ENCODE assay signal across 7 cellular contexts in the genomic region with DNA sequence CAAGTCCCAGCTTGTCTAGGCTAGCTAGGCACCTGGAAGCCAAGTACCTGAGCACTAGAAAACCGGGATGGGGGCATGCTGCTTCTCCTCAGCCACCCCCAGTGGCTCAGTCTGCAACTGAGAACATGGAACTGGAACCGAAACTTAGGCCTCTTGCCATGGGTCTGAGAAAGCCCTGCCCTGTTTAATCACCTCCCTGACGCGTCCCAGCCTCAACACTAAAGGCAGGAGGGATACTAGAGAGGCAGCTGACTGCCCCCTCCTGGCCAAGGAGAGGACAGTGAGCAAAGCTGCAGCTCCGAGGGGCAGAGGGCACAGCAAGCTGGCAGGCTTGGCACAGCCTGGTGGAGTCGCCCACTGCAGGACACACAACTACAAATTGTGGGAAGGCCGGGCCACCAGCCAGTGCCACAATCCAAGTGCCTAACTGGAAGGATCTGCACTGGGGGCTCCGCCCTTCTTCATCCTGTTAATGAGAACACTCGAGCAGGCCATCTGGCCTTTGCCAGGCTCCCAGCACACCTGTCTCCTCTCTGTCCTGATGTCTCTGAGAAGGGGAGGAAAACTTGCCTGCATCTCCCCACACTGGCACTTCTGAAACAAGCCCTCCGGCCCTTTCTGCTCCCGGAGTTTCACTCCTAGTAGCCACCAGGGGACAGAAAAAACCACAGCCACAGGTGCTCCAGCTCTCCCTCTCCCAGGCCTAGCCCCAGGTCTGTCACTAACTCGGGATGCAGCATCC. TPM values are rescaled to one million over a fixed set of nuclear protein-coding genes. Genes with fewer than 3 reads are reported as not detected.
DNase-seq lines count a peak whose midpoint lies in the region; ATAC-seq, FAIRE-seq and TF ChIP-seq lines count a peak whose summit lies in the region.

No MANE protein-coding gene starts in this region.

- FAIRE-seq in small intestine (lab: Jason Lieb, UNC), result no peak

- H3K9me3 ChIP-seq in small intestine (ENCODE audit: control insufficient read depth, low read depth), result no peaks in the 10 kb centered on the region

- no peaks in the 10 kb centered on the region for H3K27me3 ChIP-seq in small intestine (ENCODE audit: control insufficient read depth in 2 of 2, insufficient read depth in 2 of 2, low read length in 2 of 2)

- H3K4me1 ChIP-seq in small intestine (ENCODE audit: control insufficient read depth in 2 of 2, insufficient read depth in 1 of 2, low read depth in 1 of 2, low read length in 1 of 2), result peaks cover 4 to 5% of the 10 kb centered on the region in 2 donors

- intact Hi-C loops in activated T-helper 1 cell treated with anti-CD3 and anti-CD28 coated beads, Interleukin-12 subunit alpha, Interleukin-12 subunit beta, Interleukin-2, Interleukin-4 antibody, amounts not matched to agents 30 ng/mL and 10 ng/mL and 1 ng/mL, durations not matched to agents 14 hours and 24 hours and 36 hours (cut with micrococcal nuclease), result loop anchor here (1.0 to 10.0 kb wide), 4 partner anchors 205 to 497 kb away; no protein-coding TSS in a partner anchor

- peak overlapping the region; percentile 49 to 66 for H3K27ac ChIP-seq in small intestine (ENCODE audit: low read depth in 1 of 2, low read length in 1 of 2)

- H3K36me3 ChIP-seq in small intestine (ENCODE audit: control insufficient read depth in 2 of 2, insufficient read depth in 2 of 2, low read length in 2 of 2), result no peaks in the 10 kb centered on the region

- no peaks in the 10 kb centered on the region for H3K36me3 Mint-ChIP-seq in activated T-helper 1 cell treated with anti-CD3 and anti-CD28 coated beads, Interleukin-12 subunit alpha, Interleukin-12 subunit beta, Interleukin-2, Interleukin-4 antibody, amounts not matched to agents 30 ng/mL and 10 ng/mL and 1 ng/mL, durations not matched to agents 14 hours and 24 hours and 36 hours (ENCODE audit: low read depth)

- DNase-seq in GM12864 (ENCODE audit: low read depth), result peak; percentile 52
- peak; percentile 67 for DNase-seq in NCI-H446 treated with DMSO at 0.1 percent for 48 hours (lab: John Stamatoyannopoulos, UW)
- DNase-seq in activated T-helper 1 cell treated with anti-CD3 and anti-CD28 coated beads, Interleukin-12 subunit alpha, Interleukin-12 subunit beta, Interleukin-2, Interleukin-4 antibody, amounts not matched to agents 30 ng/mL and 10 ng/mL and 1 ng/mL, durations not matched to agents 14 hours and 24 hours and 36 hours (ENCODE audit: low spot score), result peak; percentile 20
- peak; percentile 58 for DNase-seq in globus pallidus (ENCODE audit: low spot score)
- DNase-seq in small intestine, result peak; percentile 93

- ATAC-seq in HG02763 (IDR thresholded peaks at IDR 0.05; ENCODE audit: unreplicated experiment) (peak; percentile 63), GM21737 (IDR thresholded peaks at IDR 0.05; ENCODE audit: unreplicated experiment) (no peak)

- H3K4me3 Mint-ChIP-seq in activated T-helper 1 cell treated with anti-CD3 and anti-CD28 coated beads, Interleukin-12 subunit alpha, Interleukin-12 subunit beta, Interleukin-2, Interleukin-4 antibody, amounts not matched to agents 30 ng/mL and 10 ng/mL and 1 ng/mL, durations not matched to agents 14 hours and 24 hours and 36 hours, result no peak overlapping the region

- H3K27ac Mint-ChIP-seq in activated T-helper 1 cell treated with anti-CD3 and anti-CD28 coated beads, Interleukin-12 subunit alpha, Interleukin-12 subunit beta, Interleukin-2, Interleukin-4 antibody, amounts not matched to agents 30 ng/mL and 10 ng/mL and 1 ng/mL, durations not matched to agents 14 hours and 24 hours and 36 hours, result no peak overlapping the region

- peak; percentile 72 for TF ChIP-seq CTCF in GM12864 (IDR thresholded peaks at IDR 0.05; ENCODE audit: low read depth, low read length, missing control alignments)

- no peaks in the 10 kb centered on the region for H3K9me3 Mint-ChIP-seq in activated T-helper 1 cell treated with anti-CD3 and anti-CD28 coated beads, Interleukin-12 subunit alpha, Interleukin-12 subunit beta, Interleukin-2, Interleukin-4 antibody, amounts not matched to agents 30 ng/mL and 10 ng/mL and 1 ng/mL, durations not matched to agents 14 hours and 24 hours and 36 hours

- H3K4me3 ChIP-seq in GM12864 (ENCODE audit: low read depth, low read length), result no peak overlapping the region
- H3K4me3 ChIP-seq in small intestine (ENCODE audit: low read depth in 1 of 2, low read length in 2 of 2), result no peak overlapping the region

- no peaks in the 10 kb centered on the region for H3K27me3 Mint-ChIP-seq in activated T-helper 1 cell treated with anti-CD3 and anti-CD28 coated beads, Interleukin-12 subunit alpha, Interleukin-12 subunit beta, Interleukin-2, Interleukin-4 antibody, amounts not matched to agents 30 ng/mL and 10 ng/mL and 1 ng/mL, durations not matched to agents 14 hours and 24 hours and 36 hours (ENCODE audit: insufficient read depth)

- H3K4me1 Mint-ChIP-seq in activated T-helper 1 cell treated with anti-CD3 and anti-CD28 coated beads, Interleukin-12 subunit alpha, Interleukin-12 subunit beta, Interleukin-2, Interleukin-4 antibody, amounts not matched to agents 30 ng/mL and 10 ng/mL and 1 ng/mL, durations not matched to agents 14 hours and 24 hours and 36 hours (ENCODE audit: low read depth), result no peaks in the 10 kb centered on the region

- 28 to 62% (median 49%) methylated on average over 12 of the region's 12 CpGs for WGBS in small intestine, 3 donors

RNA-seq across cellular contexts. Expression of a gene that starts 53.7 kb away (rescaled TPM):
- total RNA-seq in activated T-helper 1 cell treated with anti-CD3 and anti-CD28 coated beads, Interleukin-12 subunit alpha, Interleukin-12 subunit beta, Interleukin-2, Interleukin-4 antibody, amounts not matched to agents 30 ng/mL and 10 ng/mL and 1 ng/mL, durations not matched to agents 14 hours and 24 hours and 36 hours, result 120 and 126 TPM in 2 replicates
- polyA plus RNA-seq in small intestine, result 100 to 1,000 TPM in 1 of 3 donors, 10 to 100 TPM in 2; 71.1 to 101 (median 84.1) TPM

Comparison
In these comparisons a context has a peak if more than half of its experiments do, and no peak if none do; other contexts are left out.
1. DNase-seq: peak in every context shown above with its lines; median percentile 93 in small intestine; 67 in NCI-H446 treated with DMSO at 0.1 percent for 48 hours; 58 in globus pallidus; 52 in GM12864; 20 in activated T-helper 1 cell treated with anti-CD3 and anti-CD28 coated beads, Interleukin-12 subunit alpha, Interleukin-12 subunit beta, Interleukin-2, Interleukin-4 antibody, amounts not matched to agents 30 ng/mL and 10 ng/mL and 1 ng/mL, durations not matched to agents 14 hours and 24 hours and 36 hours.